12 cellular contexts compared by ENCODE assay signal in genomic region chr9:127586096-127586495, GRCh38. TPM values are rescaled to one million over a fixed set of nuclear protein-coding genes. Genes with fewer than 3 reads are reported as not detected.
DNase-seq lines count a peak whose midpoint lies in the region; ATAC-seq, FAIRE-seq and TF ChIP-seq lines count a peak whose summit lies in the region.
"Had no signal": no experiment of that assay in that cellular context is flagged by ENCODE, and none has a peak within 500 bp of the region (broad histone marks: within the 10 kb centered on the region; RNA-seq: fewer than 3 reads in every experiment).

No MANE protein-coding gene starts in this region.

- in situ Hi-C loops in transverse colon (cut with MboI; ENCODE audit: low pct_ligation_motif_present in 1 of 4, low pct_unique_long_range_greater_than_20kb in 1 of 4, low sequenced_read_pairs in 3 of 4) = loop anchor here (5.0 to 25.0 kb wide), 6 partner anchors 74 to 326 kb away; partner anchors contain the start of genes ST6GALNAC4 (in 2 of the 4) and TOR2A (in 2 of the 4)

- peak overlapping the region; percentile 7 for H3K27ac Mint-ChIP-seq in activated CD8-positive, alpha-beta memory T cell treated with anti-CD3 and anti-CD28 coated beads, Interleukin-2, amount 10 ng/mL, durations not matched to agents 7 days and 5 days
- H3K27ac Mint-ChIP-seq in astrocyte (ENCODE audit: unreplicated experiment) = peak overlapping the region; percentile 87
- H3K27ac Mint-ChIP-seq: T-helper 2 cell treated with Interferon-gamma antibody and Interleukin-4, amounts not matched to agents 5 μg/mL and 100 μg/mL, for 36 hours had no signal

- WGBS in right cardiac atrium = 74% methylated on average over 14 of the region's 14 CpGs
- 74 to 80% methylated on average over 14 of the region's 14 CpGs for WGBS in upper lobe of left lung, 2 donors
- 71% methylated on average over 14 of the region's 14 CpGs; no CpG with 5 or more reads in 1 of the 2 donors for WGBS in transverse colon (ENCODE audit: low coverage in 1 of 2), 2 donors

- H3K27ac ChIP-seq in astrocyte (ENCODE audit: low read depth, low read length) (no peak overlapping the region), right cardiac atrium (ENCODE audit: low read length) (no peak overlapping the region), upper lobe of left lung (no peak overlapping the region), transverse colon (peak overlapping the region in 1 of 4 donors; percentile 33)

- TF ChIP-seq EP300 in upper lobe of left lung (IDR thresholded peaks at IDR 0.05) = no peak
- no peak for TF ChIP-seq EP300 in transverse colon (IDR thresholded peaks at IDR 0.05; ENCODE audit: low read depth)

- no peak for DNase-seq in activated CD8-positive, alpha-beta memory T cell treated with anti-CD3 and anti-CD28 coated beads, Interleukin-2, amount 10 ng/mL, durations not matched to agents 7 days and 5 days
- DNase-seq in activated CD8-positive, alpha-beta memory T cell treated with anti-CD3 and anti-CD28 coated beads for 24 hours = no peak
- DNase-seq in astrocyte (ENCODE audit: low read depth) = no peak
- DNase-seq in right cardiac atrium = peak in 1 of 3 donors; percentile 51
- DNase-seq in upper lobe of left lung = peak in 1 of 2 donors; percentile 50
- no peak for DNase-seq in stimulated activated CD4-positive, alpha-beta T cell treated with anti-CD3 and anti-CD28 coated beads, Interleukin-2, amount 100 ng/mL, for 48 hours
- no peak for DNase-seq in transverse colon
- DNase-seq in anterior cingulate cortex (lab: John Stamatoyannopoulos, UW) = no peak

- TF ChIP-seq POLR2A in upper lobe of left lung (IDR thresholded peaks at IDR 0.05) (no peak), transverse colon (IDR thresholded peaks at IDR 0.05) (no peak)

- H3K36me3 ChIP-seq in astrocyte (ENCODE audit: insufficient read depth, low read length) (no peaks in the 10 kb centered on the region), upper lobe of left lung (no peaks in the 10 kb centered on the region), transverse colon (no peaks in the 10 kb centered on the region)
- H3K36me3 ChIP-seq: thyroid gland had no signal

- peaks cover 5% of the 10 kb centered on the region for H3K79me2 ChIP-seq in astrocyte (ENCODE audit: insufficient read depth, low read length)

- H3K9me3 Mint-ChIP-seq in activated CD8-positive, alpha-beta memory T cell treated with anti-CD3 and anti-CD28 coated beads, Interleukin-2, amount 10 ng/mL, durations not matched to agents 7 days and 5 days (ENCODE audit: low read depth) = no peaks in the 10 kb centered on the region
- H3K9me3 Mint-ChIP-seq in astrocyte (ENCODE audit: unreplicated experiment) = peaks cover 7% of the 10 kb centered on the region
- H3K9me3 Mint-ChIP-seq: central memory CD8-positive, alpha-beta T cell; T-helper 2 cell treated with Interferon-gamma antibody and Interleukin-4, amounts not matched to agents 5 μg/mL and 100 μg/mL, for 36 hours had no signal

- peaks cover 2% of the 10 kb centered on the region for H4K20me1 ChIP-seq in astrocyte (ENCODE audit: insufficient read depth, low read length)

- no peak for FAIRE-seq in astrocyte (lab: Jason Lieb, UNC)
- FAIRE-seq: A204.1 had no signal

- H2AFZ ChIP-seq in astrocyte (ENCODE audit: low read depth, low read length) = no peak overlapping the region

- CTCF ChIA-PET in activated CD8-positive, alpha-beta memory T cell treated with anti-CD3 and anti-CD28 coated beads, Interleukin-2, amount 10 ng/mL, durations not matched to agents 7 days and 5 days (lab: Charles Lee) = interaction anchor here (0.7 to 9.1 kb wide), 15 partner anchors 16 to 362 kb away, joined by 3 to 93 read pairs (median 5); partner anchors contain the start of gene TOR2A

- H3K27me3 ChIP-seq in astrocyte (ENCODE audit: insufficient read depth, low read length) (no peaks in the 10 kb centered on the region), right cardiac atrium (ENCODE audit: control insufficient read depth, insufficient read depth) (no peaks in the 10 kb centered on the region), upper lobe of left lung (no peaks in the 10 kb centered on the region), transverse colon (no peaks in the 10 kb centered on the region)
- H3K27me3 ChIP-seq: thyroid gland had no signal

- peaks cover 23% of the 10 kb centered on the region for H3K4me1 Mint-ChIP-seq in activated CD8-positive, alpha-beta memory T cell treated with anti-CD3 and anti-CD28 coated beads, Interleukin-2, amount 10 ng/mL, durations not matched to agents 7 days and 5 days
- peaks cover 9% of the 10 kb centered on the region for H3K4me1 Mint-ChIP-seq in astrocyte (ENCODE audit: low read depth, unreplicated experiment)
- H3K4me1 Mint-ChIP-seq: central memory CD8-positive, alpha-beta T cell had no signal

- H3K4me2 ChIP-seq in astrocyte (ENCODE audit: low read length) = no peak overlapping the region

- ATAC-seq in activated CD8-positive, alpha-beta memory T cell treated with anti-CD3 and anti-CD28 coated beads, Interleukin-2, amount 10 ng/mL, durations not matched to agents 7 days and 5 days = peak; percentile 21
- ATAC-seq in right cardiac atrium = peak; percentile 35 to 45
- ATAC-seq in upper lobe of left lung (ENCODE audit: low FRiP score in 2 of 2) = peak; percentile 18 to 47

- intact Hi-C loops in right cardiac atrium (cut with DNase I) (loop anchor here (1.0 to 5.0 kb wide), 4 partner anchors 81 to 336 kb away; no protein-coding TSS in a partner anchor), transverse colon (cut with DNase I; ENCODE audit: low total_unique reads) (loop anchor here (1.0 kb wide), 1 partner anchor 82 kb away; no protein-coding TSS in a partner anchor)

- H3K9me3 ChIP-seq in astrocyte (ENCODE audit: insufficient read depth, low read depth, low read length) (peaks cover 3% of the 10 kb centered on the region), right cardiac atrium (ENCODE audit: control insufficient read depth, low read length) (no peaks in the 10 kb centered on the region), upper lobe of left lung (no peaks in the 10 kb centered on the region), transverse colon (no peaks in the 10 kb centered on the region)
- H3K9me3 ChIP-seq: thyroid gland had no signal

- H3K4me3 Mint-ChIP-seq in activated CD8-positive, alpha-beta memory T cell treated with anti-CD3 and anti-CD28 coated beads, Interleukin-2, amount 10 ng/mL, durations not matched to agents 7 days and 5 days = no peak overlapping the region
- no peak overlapping the region for H3K4me3 Mint-ChIP-seq in astrocyte (ENCODE audit: unreplicated experiment)
- H3K4me3 Mint-ChIP-seq: central memory CD8-positive, alpha-beta T cell; T-helper 2 cell treated with Interferon-gamma antibody and Interleukin-4, amounts not matched to agents 5 μg/mL and 100 μg/mL, for 36 hours had no signal

- H3K4me1 ChIP-seq in astrocyte (ENCODE audit: insufficient read depth, low read length) = peaks cover 11% of the 10 kb centered on the region
- H3K4me1 ChIP-seq in right cardiac atrium (ENCODE audit: control insufficient read depth, insufficient read depth, low read length) = no peaks in the 10 kb centered on the region
- peaks cover 10 to 42% (median 15%) of the 10 kb centered on the region in 4 donors for H3K4me1 ChIP-seq in upper lobe of left lung
- H3K4me1 ChIP-seq in transverse colon = peaks cover 0 to 29% (median 15%) of the 10 kb centered on the region in 4 donors

- no peak overlapping the region for H3K9ac ChIP-seq in astrocyte (ENCODE audit: low read length)

- H3K36me3 Mint-ChIP-seq in activated CD8-positive, alpha-beta memory T cell treated with anti-CD3 and anti-CD28 coated beads, Interleukin-2, amount 10 ng/mL, durations not matched to agents 7 days and 5 days = peaks cover 6% of the 10 kb centered on the region
- peaks cover 4% of the 10 kb centered on the region for H3K36me3 Mint-ChIP-seq in astrocyte (ENCODE audit: low read depth, unreplicated experiment)

- peaks cover 16% of the 10 kb centered on the region for H3K27me3 Mint-ChIP-seq in activated CD8-positive, alpha-beta memory T cell treated with anti-CD3 and anti-CD28 coated beads, Interleukin-2, amount 10 ng/mL, durations not matched to agents 7 days and 5 days
- no peaks in the 10 kb centered on the region for H3K27me3 Mint-ChIP-seq in astrocyte (ENCODE audit: low read depth, unreplicated experiment)

- TF ChIP-seq CTCF in astrocyte (IDR thresholded peaks at IDR 0.05; ENCODE audit: insufficient read depth, low read depth, low read length) = no peak
- no peak for TF ChIP-seq CTCF in upper lobe of left lung (IDR thresholded peaks at IDR 0.05)
- no peak for TF ChIP-seq CTCF in transverse colon (IDR thresholded peaks at IDR 0.05)

- H3K4me3 ChIP-seq in astrocyte (ENCODE audit: insufficient read depth, low read depth, low read length) (no peak overlapping the region), right cardiac atrium (ENCODE audit: low read length) (no peak overlapping the region), upper lobe of left lung (no peak overlapping the region), transverse colon (no peak overlapping the region)
- H3K4me3 ChIP-seq: thyroid gland had no signal

RNA-seq across cellular contexts. Expression of gene STXBP1, which starts 26.0 kb away (rescaled TPM):
- total RNA-seq in activated CD8-positive, alpha-beta memory T cell treated with anti-CD3 and anti-CD28 coated beads, Interleukin-2, amount 10 ng/mL, durations not matched to agents 7 days and 5 days = 10 to 100 TPM; 22.8 to 26.0 TPM
- total RNA-seq in astrocyte = 39.6 and 45.4 TPM in 2 replicates
- 10 to 100 TPM; 30.0 to 43.3 (median 41.2) TPM for total RNA-seq in right cardiac atrium
- 19.4 TPM for polyA plus RNA-seq in right cardiac atrium
- 100 to 1,000 TPM in 2 of 6 donors, 10 to 100 TPM in 4; 44.6 to 124 (median 76.1) TPM for total RNA-seq in upper lobe of left lung
- total RNA-seq in transverse colon = 100 to 1,000 TPM in 1 of 4 donors, 10 to 100 TPM in 2, 1 to 10 TPM in 1; 7.9 to 193 (median 13.3) TPM
